In the genomic region with DNA sequence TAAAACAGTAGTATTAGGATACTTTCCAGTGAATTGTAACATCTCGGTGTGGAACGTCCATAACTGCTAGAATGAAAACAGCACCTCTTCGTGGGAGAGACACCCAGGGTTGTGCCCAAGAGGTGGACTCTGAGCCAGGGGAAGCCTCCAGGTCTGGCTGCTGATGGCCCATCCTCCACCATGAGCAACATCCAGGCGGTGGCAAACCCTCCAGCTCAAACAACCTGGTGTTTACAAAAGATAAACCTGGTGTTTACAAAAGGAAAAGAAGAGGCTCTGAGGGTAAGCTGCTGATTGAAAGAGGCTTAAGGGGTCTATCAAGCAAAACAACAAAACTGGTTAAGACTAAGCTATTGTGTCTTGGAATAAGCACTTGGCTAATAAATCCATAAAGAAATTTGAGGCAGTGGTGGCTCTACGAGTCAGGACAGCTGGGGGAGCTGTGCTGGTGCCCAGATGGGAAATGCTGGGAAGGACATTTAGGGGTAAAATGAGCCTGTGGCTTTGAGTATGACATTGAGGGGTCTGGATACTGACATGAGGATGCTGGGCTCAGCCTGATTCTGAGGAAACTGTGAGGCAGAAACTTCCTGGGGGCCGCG, we compare ENCODE assay signal across 18 cellular contexts.
DNase-seq lines count a peak whose midpoint lies in the region; ATAC-seq and FAIRE-seq lines count a peak whose summit lies in the region.
"Had no signal": no experiment of that assay in that cellular context is flagged by ENCODE, and none has a peak within 500 bp of the region (broad histone marks: within the 10 kb centered on the region; RNA-seq: fewer than 3 reads in every experiment).

No MANE protein-coding gene starts in this region.

- DNase-seq in DMS 273 (lab: John Stamatoyannopoulos, UW; ENCODE audit: unreplicated experiment), result peak; percentile 46
- no peak for DNase-seq in DMS 273 treated with DMSO at 0.1 percent for 48 hours (lab: John Stamatoyannopoulos, UW)
- DNase-seq in NCI-H69 (lab: John Stamatoyannopoulos, UW), result peak; percentile 70
- DNase-seq in hippocampal formation (lab: John Stamatoyannopoulos, UW), result peak; percentile 17 to 48
- no peak for DNase-seq in T-helper 2 cell
- DNase-seq in small intestine, result no peak
- DNase-seq: DND-41, lower lobe of right lung, naive B cell, NCI-H1930, SIG-M5 had no signal

- H3K9me3 ChIP-seq in small intestine (ENCODE audit: control insufficient read depth, low read depth), result no peaks in the 10 kb centered on the region
- H3K9me3 ChIP-seq: adrenal gland, lower lobe of right lung had no signal

- no peaks in the 10 kb centered on the region for H3K36me3 ChIP-seq in small intestine (ENCODE audit: control insufficient read depth in 2 of 2, insufficient read depth in 2 of 2, low read length in 2 of 2)
- H3K36me3 ChIP-seq: adrenal gland; BLaER1 treated with 17β-estradiol and CSF1 and Interleukin-3, amounts not matched to agents 10 nM and 100 nM; lower lobe of right lung had no signal

- no peaks in the 10 kb centered on the region for H3K4me1 ChIP-seq in small intestine (ENCODE audit: control insufficient read depth in 2 of 2, insufficient read depth in 1 of 2, low read depth in 1 of 2, low read length in 1 of 2)
- H3K4me1 ChIP-seq: adrenal gland, lower lobe of right lung had no signal

- peaks cover 0 to 2% of the 10 kb centered on the region in 2 donors for H3K27me3 ChIP-seq in small intestine (ENCODE audit: control insufficient read depth in 2 of 2, insufficient read depth in 2 of 2, low read length in 2 of 2)

- no peak for ATAC-seq in HG02642 (IDR thresholded peaks at IDR 0.05; ENCODE audit: poor library complexity, unreplicated experiment)
- ATAC-seq: lower lobe of right lung had no signal

- H3K27ac ChIP-seq in temporal lobe (ENCODE audit: low read depth, low read length) (peak overlapping the region; percentile 99), small intestine (ENCODE audit: low read depth in 1 of 2, low read length in 1 of 2) (no peak overlapping the region)
- H3K27ac ChIP-seq: 22Rv1; adrenal gland; BLaER1 treated with 17β-estradiol and CSF1 and Interleukin-3, amounts not matched to agents 10 nM and 100 nM; lower lobe of right lung had no signal

- no peak overlapping the region for H3K4me3 ChIP-seq in small intestine (ENCODE audit: low read depth in 1 of 2, low read length in 2 of 2)
- H3K4me3 ChIP-seq: adrenal gland; BLaER1 treated with 17β-estradiol and CSF1 and Interleukin-3, amounts not matched to agents 10 nM and 100 nM; lower lobe of right lung had no signal

- FAIRE-seq in small intestine (lab: Jason Lieb, UNC), result no peak
- FAIRE-seq: endothelial cell of umbilical vein, frontal cortex had no signal

- WGBS in small intestine, 3 donors, result 45 to 52% (median 50%) methylated on average over 7 of the region's 7 CpGs

Comparison
In these comparisons a context has a peak if more than half of its experiments do, and no peak if none do; other contexts are left out.
1. DNase-seq: peak in DMS 273 (single experiment), NCI-H69 (single experiment) and hippocampal formation (2 of 2); none in DMS 273 treated with DMSO at 0.1 percent for 48 hours (single experiment), T-helper 2 cell (0 of 5) and small intestine (single experiment).